ENCODE assay signal across 9 cellular contexts in genomic region chr15:58065011-58065444, GRCh38. TPM values are rescaled to one million over a fixed set of nuclear protein-coding genes. Genes with fewer than 3 reads are reported as not detected.
DNase-seq lines count a peak whose midpoint lies in the region; ATAC-seq and TF ChIP-seq lines count a peak whose summit lies in the region.
"Had no signal": no experiment of that assay in that cellular context is flagged by ENCODE, and none has a peak within 500 bp of the region (broad histone marks: within the 10 kb centered on the region; RNA-seq: fewer than 3 reads in every experiment).

No MANE protein-coding gene starts in this region.

- H3K36me3 Mint-ChIP-seq in endothelial cell (ENCODE audit: low read depth, unreplicated experiment) (no peaks in the 10 kb centered on the region), type B pancreatic cell (no peaks in the 10 kb centered on the region)

- no peak for ATAC-seq in GM19023 (IDR thresholded peaks at IDR 0.05; ENCODE audit: unreplicated experiment)

- peak; percentile 63 for DNase-seq in activated effector memory CD4-positive, alpha-beta T cell treated with anti-CD3 and anti-CD28 coated beads, Interleukin-2, amount 50 U/mL, for 16 hours
- no peak for DNase-seq in activated effector memory CD4-positive, alpha-beta T cell treated with Interleukin-2 at 50 U/mL for 16 hours
- DNase-seq in endothelial cell (ENCODE audit: low spot score) = peak; percentile 27
- DNase-seq in type B pancreatic cell (ENCODE audit: extremely low spot score, unreplicated experiment) = peak; percentile 67
- DNase-seq in foreskin melanocyte = no peak
- no peak for DNase-seq in NCI-H2107 treated with DMSO at 0.1 percent for 48 hours (lab: John Stamatoyannopoulos, UW; ENCODE audit: unreplicated experiment)
- DNase-seq: RPMI8226 had no signal

- H3K36me3 ChIP-seq in mesodermal cell (ENCODE audit: control insufficient read depth, insufficient read depth, low read length) = no peaks in the 10 kb centered on the region

- WGBS in mesodermal cell (ENCODE audit: insufficient coverage in 2 of 2), 2 experiments = 2 to 3% methylated on average over 31 to 32 of the region's 38 CpGs

- no peak overlapping the region for H3K27ac Mint-ChIP-seq in endothelial cell (ENCODE audit: unreplicated experiment)
- H3K27ac Mint-ChIP-seq in type B pancreatic cell = no peak overlapping the region

- H3K4me1 ChIP-seq in mesodermal cell (ENCODE audit: control insufficient read depth, insufficient read depth, low read length, poor library complexity, severe bottlenecking) = no peaks in the 10 kb centered on the region

- H3K27ac ChIP-seq in mesodermal cell (ENCODE audit: low read depth, low read length, severe bottlenecking) = no peak overlapping the region

- H3K4me1 Mint-ChIP-seq in endothelial cell (ENCODE audit: unreplicated experiment) (peaks cover 6% of the 10 kb centered on the region), type B pancreatic cell (ENCODE audit: unreplicated experiment) (peaks cover 13% of the 10 kb centered on the region)

- H3K27me3 Mint-ChIP-seq in endothelial cell (ENCODE audit: unreplicated experiment) (peaks cover 13% of the 10 kb centered on the region), type B pancreatic cell (peaks cover 80% of the 10 kb centered on the region)

- no peaks in the 10 kb centered on the region for H3K9me3 ChIP-seq in mesodermal cell (ENCODE audit: control insufficient read depth, low read length)

- H3K4me3 ChIP-seq in mesodermal cell (ENCODE audit: extremely low read depth, insufficient read depth, low read length, poor library complexity, severe bottlenecking) = peak overlapping the region; percentile 44

- no peaks in the 10 kb centered on the region for H3K9me3 Mint-ChIP-seq in endothelial cell (ENCODE audit: unreplicated experiment)
- no peaks in the 10 kb centered on the region for H3K9me3 Mint-ChIP-seq in type B pancreatic cell

- H3K4me3 Mint-ChIP-seq in endothelial cell (ENCODE audit: unreplicated experiment) (no peak overlapping the region), type B pancreatic cell (peak overlapping the region; percentile 81)

- TF ChIP-seq CTCF in endothelial cell (IDR thresholded peaks at IDR 0.05; ENCODE audit: unreplicated experiment) (no peak), type B pancreatic cell (conservative IDR thresholded peaks at IDR 0.05) (no peak)

RNA-seq across cellular contexts. Expression of gene ALDH1A2, which starts 0.5 kb away (rescaled TPM):
- total RNA-seq in endothelial cell (ENCODE audit: unreplicated experiment) (2.6 TPM), type B pancreatic cell (ENCODE audit: low replicate concordance) (10.4 and 38.3 TPM in 2 replicates)
- polyA plus RNA-seq in mesodermal cell (2013, experiment 1 of 2) = 3.6 TPM
- 7.1 TPM for polyA plus RNA-seq in mesodermal cell (2013, experiment 2 of 2)

Comparison
In these comparisons a context has a peak if more than half of its experiments do, and no peak if none do; other contexts are left out.
1. DNase-seq: peak in activated effector memory CD4-positive, alpha-beta T cell treated with anti-CD3 and anti-CD28 coated beads, Interleukin-2, amount 50 U/mL, for 16 hours (single experiment), endothelial cell (single experiment) and type B pancreatic cell (single experiment); none in activated effector memory CD4-positive, alpha-beta T cell treated with Interleukin-2 at 50 U/mL for 16 hours (single experiment), foreskin melanocyte (single experiment) and NCI-H2107 treated with DMSO at 0.1 percent for 48 hours (single experiment).